ENCODE assay signal across 1 cellular context in genomic region chr10:13270877-13271551, GRCh38.
TF ChIP-seq lines count a peak whose summit lies in the region.

No MANE protein-coding gene starts in this region.

TF ChIP-seq in GM23338, 12 proteins besides CTCF, POLR2A, EP300 and RAD21 (continued from another document):
- no peak for TF ChIP-seq POLR2AphosphoS5 (IDR thresholded peaks at IDR 0.05; ENCODE audit: low read depth)
